Comparison of ENCODE assay signal across 8 cellular contexts in genomic region chr3:57596495-57597239, GRCh38. TPM values are rescaled to one million over a fixed set of nuclear protein-coding genes. Genes with fewer than 3 reads are reported as not detected.
DNase-seq lines count a peak whose midpoint lies in the region; ATAC-seq and TF ChIP-seq lines count a peak whose summit lies in the region.

No MANE protein-coding gene starts in this region.

- H3K27ac ChIP-seq in mucosa of rectum (ENCODE audit: low read depth in 2 of 2, low read length in 2 of 2), result peak overlapping the region; percentile 99 to 100

- peaks cover 3 to 5% of the 10 kb centered on the region in 2 donors for H3K36me3 ChIP-seq in mucosa of rectum (ENCODE audit: control insufficient read depth in 2 of 2, insufficient read depth in 2 of 2, low read length in 2 of 2)

- no peak for TF ChIP-seq POLR2A in erythroblast (IDR thresholded peaks at IDR 0.05; ENCODE audit: low read length)

- H3K27me3 ChIP-seq in mucosa of rectum (ENCODE audit: control insufficient read depth in 2 of 2, insufficient read depth in 2 of 2, low read length in 2 of 2), result no peaks in the 10 kb centered on the region

- peaks cover 3 to 24% of the 10 kb centered on the region in 2 donors for H3K4me1 ChIP-seq in mucosa of rectum (ENCODE audit: control insufficient read depth in 2 of 2, insufficient read depth in 2 of 2, low read length in 2 of 2)

- peak overlapping the region; percentile 99 to 100 for H3K9ac ChIP-seq in mucosa of rectum (ENCODE audit: low read depth in 1 of 2, low read length in 2 of 2)

- peak overlapping the region; percentile 98 to 100 for H3K4me3 ChIP-seq in mucosa of rectum (ENCODE audit: low read length in 2 of 2)

- in situ Hi-C loops in G401 (cut with HindIII; ENCODE audit: low sequenced_read_pairs), result no loop called here

- no peaks in the 10 kb centered on the region for H3K9me3 ChIP-seq in mucosa of rectum (ENCODE audit: control insufficient read depth in 2 of 2, low read length in 2 of 2)

- ATAC-seq in HG02610 (IDR thresholded peaks at IDR 0.05; ENCODE audit: unreplicated experiment) (peak; percentile 1), GM19324 (IDR thresholded peaks at IDR 0.05; ENCODE audit: low FRiP score, unreplicated experiment) (no peak)

- DNase-seq in G401 (ENCODE audit: low spot score), result peak; percentile 51
- DNase-seq in NOMO-1 treated with dmso at 0.1 percent for 144 hours (lab: John Stamatoyannopoulos, UW; ENCODE audit: unreplicated experiment), result peak; percentile 55
- peak; percentile 68 for DNase-seq in activated T-cell treated with anti-CD3 and anti-CD28 coated beads, Interleukin-2, amount 50 U/mL, for 1 hour
- DNase-seq in erythroblast (lab: John Stamatoyannopoulos, UW), result peak; percentile 79 to 87
- peak; percentile 20 to 43 for DNase-seq in stimulated activated CD8-positive, alpha-beta memory T cell treated with anti-CD3 and anti-CD28 coated beads, Interleukin-4, amount 100 ng/mL, for 1 hour (ENCODE audit: low read depth in 2 of 2, low spot score in 1 of 2)

RNA-seq across cellular contexts. Expression of gene ARF4, which starts 0.5 kb away (rescaled TPM):
- total RNA-seq in G401 (2014; rRNA removed; shearing (Covaris generic)), result 92.3 and 106 TPM in 2 replicates

RNA-seq across cellular contexts. Expression of gene PDE12, which starts 40.6 kb away (rescaled TPM):
- total RNA-seq in G401 (2014; rRNA removed; shearing (Covaris generic)), result 16.7 and 18.4 TPM in 2 replicates

RNA-seq across cellular contexts. Expression of gene DNAH12, which starts 52.5 kb away (rescaled TPM):
- not detected in 2 replicates for total RNA-seq in G401 (2014; rRNA removed; shearing (Covaris generic))

Comparison
In these comparisons a context has a peak if more than half of its experiments do, and no peak if none do; other contexts are left out.
1. DNase-seq: peak in every context shown above with its lines; median percentile 83 in erythroblast; 68 in activated T-cell treated with anti-CD3 and anti-CD28 coated beads, Interleukin-2, amount 50 U/mL, for 1 hour; 55 in NOMO-1 treated with dmso at 0.1 percent for 144 hours; 51 in G401; 32 in stimulated activated CD8-positive, alpha-beta memory T cell treated with anti-CD3 and anti-CD28 coated beads, Interleukin-4, amount 100 ng/mL, for 1 hour.